Comparison of ENCODE assay signal across 1 cellular context in the genomic region with DNA sequence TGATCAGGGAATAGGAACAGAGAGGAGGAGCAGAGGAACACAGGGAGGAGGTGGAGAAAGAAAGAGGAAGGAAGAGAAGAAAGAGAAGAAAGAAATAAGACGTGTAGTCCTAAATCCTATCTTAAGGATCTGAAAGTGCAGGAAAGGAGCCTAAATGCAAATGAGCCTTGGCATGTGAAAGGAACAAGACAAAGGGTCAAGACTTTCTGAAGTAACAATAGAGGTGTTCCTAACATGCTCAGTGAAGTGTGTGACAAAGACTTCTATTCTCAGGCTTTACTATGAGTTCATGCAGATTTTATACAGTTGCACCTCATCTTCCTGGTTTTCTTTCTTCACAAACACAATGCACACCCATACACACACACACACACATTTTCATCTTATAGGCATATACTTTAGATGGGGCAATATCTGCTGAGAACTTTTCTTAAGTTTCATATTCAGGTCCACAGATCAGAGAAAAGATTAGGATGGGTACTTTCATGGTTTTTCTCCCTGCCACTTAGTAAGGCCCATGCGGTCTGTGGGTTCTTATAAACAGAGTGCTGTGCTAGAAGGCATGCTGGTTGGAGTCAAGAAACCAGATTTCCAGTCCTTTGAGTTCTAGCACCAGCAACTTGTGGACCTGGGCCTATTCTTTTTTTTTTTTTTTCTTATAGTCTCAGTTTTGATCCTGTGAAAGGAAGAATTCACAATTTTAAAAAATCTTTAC.
TF ChIP-seq lines count a peak whose summit lies in the region.

No MANE protein-coding gene starts in this region.

TF ChIP-seq in SK-N-SH treated with all-trans-retinoic acid at 6 μM for 48 hours, 23 proteins besides CTCF, POLR2A, EP300 and RAD21 (continued from another document):
- TF ChIP-seq, protein P1, sequence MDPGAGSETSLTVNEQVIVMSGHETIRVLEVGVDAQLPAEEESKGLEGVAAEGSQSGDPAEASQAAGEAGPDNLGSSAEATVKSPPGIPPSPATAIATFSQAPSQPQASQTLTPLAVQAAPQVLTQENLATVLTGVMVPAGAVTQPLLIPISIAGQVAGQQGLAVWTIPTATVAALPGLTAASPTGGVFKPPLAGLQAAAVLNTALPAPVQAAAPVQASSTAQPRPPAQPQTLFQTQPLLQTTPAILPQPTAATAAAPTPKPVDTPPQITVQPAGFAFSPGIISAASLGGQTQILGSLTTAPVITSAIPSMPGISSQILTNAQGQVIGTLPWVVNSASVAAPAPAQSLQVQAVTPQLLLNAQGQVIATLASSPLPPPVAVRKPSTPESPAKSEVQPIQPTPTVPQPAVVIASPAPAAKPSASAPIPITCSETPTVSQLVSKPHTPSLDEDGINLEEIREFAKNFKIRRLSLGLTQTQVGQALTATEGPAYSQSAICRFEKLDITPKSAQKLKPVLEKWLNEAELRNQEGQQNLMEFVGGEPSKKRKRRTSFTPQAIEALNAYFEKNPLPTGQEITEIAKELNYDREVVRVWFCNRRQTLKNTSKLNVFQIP (CRISPR knock-in tag; IDR thresholded peaks at IDR 0.05; ENCODE audit: borderline replicate concordance, low read depth): no peak
- no peak for TF ChIP-seq TCF4 (CRISPR knock-in tag; IDR thresholded peaks at IDR 0.05; ENCODE audit: borderline replicate concordance)
- TF ChIP-seq, protein P2, sequence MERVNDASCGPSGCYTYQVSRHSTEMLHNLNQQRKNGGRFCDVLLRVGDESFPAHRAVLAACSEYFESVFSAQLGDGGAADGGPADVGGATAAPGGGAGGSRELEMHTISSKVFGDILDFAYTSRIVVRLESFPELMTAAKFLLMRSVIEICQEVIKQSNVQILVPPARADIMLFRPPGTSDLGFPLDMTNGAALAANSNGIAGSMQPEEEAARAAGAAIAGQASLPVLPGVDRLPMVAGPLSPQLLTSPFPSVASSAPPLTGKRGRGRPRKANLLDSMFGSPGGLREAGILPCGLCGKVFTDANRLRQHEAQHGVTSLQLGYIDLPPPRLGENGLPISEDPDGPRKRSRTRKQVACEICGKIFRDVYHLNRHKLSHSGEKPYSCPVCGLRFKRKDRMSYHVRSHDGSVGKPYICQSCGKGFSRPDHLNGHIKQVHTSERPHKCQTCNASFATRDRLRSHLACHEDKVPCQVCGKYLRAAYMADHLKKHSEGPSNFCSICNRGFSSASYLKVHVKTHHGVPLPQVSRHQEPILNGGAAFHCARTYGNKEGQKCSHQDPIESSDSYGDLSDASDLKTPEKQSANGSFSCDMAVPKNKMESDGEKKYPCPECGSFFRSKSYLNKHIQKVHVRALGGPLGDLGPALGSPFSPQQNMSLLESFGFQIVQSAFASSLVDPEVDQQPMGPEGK (CRISPR knock-in tag; IDR thresholded peaks at IDR 0.05; ENCODE audit: borderline replicate concordance): no peak
- TF ChIP-seq ZFP3 (CRISPR knock-in tag; IDR thresholded peaks at IDR 0.05): no peak
- no peak for TF ChIP-seq GLIS3 (CRISPR knock-in tag; IDR thresholded peaks at IDR 0.05)
- TF ChIP-seq ZFP30 (CRISPR knock-in tag; IDR thresholded peaks at IDR 0.05): no peak
- TF ChIP-seq ESRRG (CRISPR knock-in tag; IDR thresholded peaks at IDR 0.05): no peak
- TF ChIP-seq ZNF70 (CRISPR knock-in tag; IDR thresholded peaks at IDR 0.05): no peak
- no peak for TF ChIP-seq BACH2 (CRISPR knock-in tag; IDR thresholded peaks at IDR 0.05; ENCODE audit: borderline replicate concordance)
- no peak for TF ChIP-seq ZC3H10 (CRISPR knock-in tag; IDR thresholded peaks at IDR 0.05)
- no peak for TF ChIP-seq ARNTL (CRISPR knock-in tag; IDR thresholded peaks at IDR 0.05; ENCODE audit: borderline replicate concordance, low read depth)
- TF ChIP-seq, protein P3, sequence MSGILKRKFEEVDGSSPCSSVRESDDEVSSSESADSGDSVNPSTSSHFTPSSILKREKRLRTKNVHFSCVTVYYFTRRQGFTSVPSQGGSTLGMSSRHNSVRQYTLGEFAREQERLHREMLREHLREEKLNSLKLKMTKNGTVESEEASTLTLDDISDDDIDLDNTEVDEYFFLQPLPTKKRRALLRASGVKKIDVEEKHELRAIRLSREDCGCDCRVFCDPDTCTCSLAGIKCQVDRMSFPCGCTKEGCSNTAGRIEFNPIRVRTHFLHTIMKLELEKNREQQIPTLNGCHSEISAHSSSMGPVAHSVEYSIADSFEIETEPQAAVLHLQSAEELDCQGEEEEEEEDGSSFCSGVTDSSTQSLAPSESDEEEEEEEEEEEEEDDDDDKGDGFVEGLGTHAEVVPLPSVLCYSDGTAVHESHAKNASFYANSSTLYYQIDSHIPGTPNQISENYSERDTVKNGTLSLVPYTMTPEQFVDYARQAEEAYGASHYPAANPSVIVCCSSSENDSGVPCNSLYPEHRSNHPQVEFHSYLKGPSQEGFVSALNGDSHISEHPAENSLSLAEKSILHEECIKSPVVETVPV (CRISPR knock-in tag; IDR thresholded peaks at IDR 0.05): no peak
- TF ChIP-seq, protein P4, sequence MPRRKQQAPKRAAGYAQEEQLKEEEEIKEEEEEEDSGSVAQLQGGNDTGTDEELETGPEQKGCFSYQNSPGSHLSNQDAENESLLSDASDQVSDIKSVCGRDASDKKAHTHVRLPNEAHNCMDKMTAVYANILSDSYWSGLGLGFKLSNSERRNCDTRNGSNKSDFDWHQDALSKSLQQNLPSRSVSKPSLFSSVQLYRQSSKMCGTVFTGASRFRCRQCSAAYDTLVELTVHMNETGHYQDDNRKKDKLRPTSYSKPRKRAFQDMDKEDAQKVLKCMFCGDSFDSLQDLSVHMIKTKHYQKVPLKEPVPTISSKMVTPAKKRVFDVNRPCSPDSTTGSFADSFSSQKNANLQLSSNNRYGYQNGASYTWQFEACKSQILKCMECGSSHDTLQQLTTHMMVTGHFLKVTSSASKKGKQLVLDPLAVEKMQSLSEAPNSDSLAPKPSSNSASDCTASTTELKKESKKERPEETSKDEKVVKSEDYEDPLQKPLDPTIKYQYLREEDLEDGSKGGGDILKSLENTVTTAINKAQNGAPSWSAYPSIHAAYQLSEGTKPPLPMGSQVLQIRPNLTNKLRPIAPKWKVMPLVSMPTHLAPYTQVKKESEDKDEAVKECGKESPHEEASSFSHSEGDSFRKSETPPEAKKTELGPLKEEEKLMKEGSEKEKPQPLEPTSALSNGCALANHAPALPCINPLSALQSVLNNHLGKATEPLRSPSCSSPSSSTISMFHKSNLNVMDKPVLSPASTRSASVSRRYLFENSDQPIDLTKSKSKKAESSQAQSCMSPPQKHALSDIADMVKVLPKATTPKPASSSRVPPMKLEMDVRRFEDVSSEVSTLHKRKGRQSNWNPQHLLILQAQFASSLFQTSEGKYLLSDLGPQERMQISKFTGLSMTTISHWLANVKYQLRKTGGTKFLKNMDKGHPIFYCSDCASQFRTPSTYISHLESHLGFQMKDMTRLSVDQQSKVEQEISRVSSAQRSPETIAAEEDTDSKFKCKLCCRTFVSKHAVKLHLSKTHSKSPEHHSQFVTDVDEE (CRISPR knock-in tag; IDR thresholded peaks at IDR 0.05): no peak
- TF ChIP-seq PPARA (CRISPR knock-in tag; IDR thresholded peaks at IDR 0.05; ENCODE audit: borderline replicate concordance): no peak
